In the genomic region with DNA sequence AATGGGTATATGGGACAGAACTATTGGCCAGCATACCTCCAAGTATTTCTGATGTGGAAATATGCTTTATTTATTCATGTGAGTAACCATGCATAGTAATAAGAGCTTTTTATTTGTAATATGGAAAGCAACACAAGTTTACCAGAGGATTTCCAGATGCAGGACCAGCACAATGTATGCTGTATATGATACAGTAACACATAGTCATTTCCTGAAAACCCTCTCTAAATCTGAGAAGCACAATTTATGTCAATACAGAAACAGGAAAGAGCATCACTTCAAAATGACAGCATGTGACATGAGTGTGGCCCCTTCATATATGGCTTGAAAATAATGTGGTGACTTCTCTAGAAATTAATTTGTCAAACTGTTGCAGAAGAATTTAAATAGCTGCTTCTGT, we compare ENCODE assay signal across 32 cellular contexts.
"Had no signal": no experiment of that assay in that cellular context is flagged by ENCODE, and none has a peak within 500 bp of the region (broad histone marks: within the 10 kb centered on the region; RNA-seq: fewer than 3 reads in every experiment).

No MANE protein-coding gene starts in this region.

- H3K27ac Mint-ChIP-seq: activated B cell treated with CpG ODN at 0.5 μM for 24 hours; activated CD4-positive, alpha-beta memory T cell treated with anti-CD3 and anti-CD28 coated beads for 36 hours; activated CD4-positive, alpha-beta T cell treated with anti-CD3 and anti-CD28 coated beads, Interleukin-2, amount 10 ng/mL, durations not matched to agents 24 days and 14 days; activated CD8-positive, alpha-beta T cell treated with anti-CD3 and anti-CD28 coated beads for 36 hours; activated naive CD4-positive, alpha-beta T cell treated with anti-CD3 and anti-CD28 coated beads for 36 hours; activated naive CD4-positive, alpha-beta T cell treated with anti-CD3 and anti-CD28 coated beads, Interleukin-2, amount 50 U/mL, for 72 hours; activated naive CD8-positive, alpha-beta T cell treated with anti-CD3 and anti-CD28 coated beads for 36 hours; activated T-cell treated with anti-CD3 and anti-CD28 coated beads, Interleukin-2, amount 50 U/mL, for 72 hours; activated T-helper 1 cell treated with anti-CD3 and anti-CD28 coated beads, Interleukin-12 subunit alpha, Interleukin-12 subunit beta, Interleukin-2, Interleukin-4 antibody, amounts not matched to agents 30 ng/mL and 10 ng/mL and 1 ng/mL, durations not matched to agents 14 hours and 24 hours and 36 hours; activated T-helper 17 cell treated with anti-CD3 and anti-CD28 coated beads, Interleukin-2, amount 50 U/mL, for 72 hours; T-helper 2 cell treated with Interferon-gamma antibody and Interleukin-4, amounts not matched to agents 5 μg/mL and 100 μg/mL, for 36 hours had no signal

- H3K4me3 Mint-ChIP-seq: activated B cell treated with CpG ODN at 0.5 μM for 24 hours; activated CD4-positive, alpha-beta memory T cell treated with anti-CD3 and anti-CD28 coated beads for 36 hours; activated CD4-positive, alpha-beta T cell treated with anti-CD3 and anti-CD28 coated beads, Interleukin-2, amount 10 ng/mL, durations not matched to agents 24 days and 14 days; activated CD8-positive, alpha-beta T cell treated with anti-CD3 and anti-CD28 coated beads for 36 hours; activated naive CD4-positive, alpha-beta T cell treated with anti-CD3 and anti-CD28 coated beads for 36 hours; activated naive CD8-positive, alpha-beta T cell treated with anti-CD3 and anti-CD28 coated beads for 36 hours; activated T-cell treated with anti-CD3 and anti-CD28 coated beads, Interleukin-2, amount 50 U/mL, for 4 hours; activated T-cell treated with anti-CD3 and anti-CD28 coated beads, Interleukin-2, amount 50 U/mL, for 72 hours; activated T-helper 1 cell treated with anti-CD3 and anti-CD28 coated beads, Interleukin-12 subunit alpha, Interleukin-12 subunit beta, Interleukin-2, Interleukin-4 antibody, amounts not matched to agents 30 ng/mL and 10 ng/mL and 1 ng/mL, durations not matched to agents 14 hours and 24 hours and 36 hours; activated T-helper 17 cell treated with anti-CD3 and anti-CD28 coated beads, Interleukin-2, amount 50 U/mL, for 72 hours; central memory CD8-positive, alpha-beta T cell; T-helper 2 cell treated with Interferon-gamma antibody and Interleukin-4, amounts not matched to agents 5 μg/mL and 100 μg/mL, for 36 hours had no signal

- DNase-seq: activated B cell treated with CpG ODN at 0.5 μM for 24 hours; activated CD4-positive, alpha-beta memory T cell treated with anti-CD3 and anti-CD28 coated beads for 36 hours; activated CD4-positive, alpha-beta T cell treated with anti-CD3 and anti-CD28 coated beads for 4 hours; activated CD4-positive, alpha-beta T cell treated with anti-CD3 and anti-CD28 coated beads, Interleukin-2, amount 10 ng/mL, durations not matched to agents 24 days and 14 days; activated CD4-positive, alpha-beta T cell treated with anti-CD3 and anti-CD28 coated beads, Interleukin-2, amount 50 U/mL, for 1 hour; activated CD4-positive, alpha-beta T cell treated with anti-CD3 and anti-CD28 coated beads, Interleukin-2, amount 50 U/mL, for 4 hours; activated CD4-positive, CD25-positive, alpha-beta regulatory T cell treated with anti-CD3 and anti-CD28 coated beads, Interleukin-2, amount 50 U/mL, for 72 hours; activated CD8-positive, alpha-beta memory T cell treated with anti-CD3 and anti-CD28 coated beads, Interleukin-2, amount 50 U/mL, for 4 hours; activated CD8-positive, alpha-beta T cell treated with anti-CD3 and anti-CD28 coated beads for 36 hours; activated effector memory CD4-positive, alpha-beta T cell treated with anti-CD3 and anti-CD28 coated beads, Interleukin-2, amount 50 U/mL, for 16 hours; activated gamma-delta T cell treated with Interleukin-2 at 50 U/mL for 16 hours; activated naive CD4-positive, alpha-beta T cell; activated naive CD4-positive, alpha-beta T cell treated with anti-CD3 and anti-CD28 coated beads for 36 hours; activated naive CD4-positive, alpha-beta T cell treated with anti-CD3 and anti-CD28 coated beads, Interleukin-2, amount 50 U/mL, for 16 hours; activated naive CD8-positive, alpha-beta T cell treated with anti-CD3 and anti-CD28 coated beads for 36 hours; activated T-cell treated with anti-CD3 and anti-CD28 coated beads for 4 hours; activated T-cell treated with anti-CD3 and anti-CD28 coated beads, Interleukin-2, amount 50 U/mL, for 1 hour; activated T-cell treated with anti-CD3 and anti-CD28 coated beads, Interleukin-2, amount 50 U/mL, for 4 hours; activated T-cell treated with anti-CD3 and anti-CD28 coated beads, Interleukin-2, amount 50 U/mL, for 72 hours; adrenal gland; amniotic stem cell; aorta; body of pancreas; brain microvascular endothelial cell; caudate nucleus; cerebellar nuclear complex; T-helper 9 cell had no signal

- H3K27me3 Mint-ChIP-seq: activated B cell treated with CpG ODN at 0.5 μM for 24 hours; activated CD4-positive, alpha-beta memory T cell treated with anti-CD3 and anti-CD28 coated beads for 36 hours; activated CD4-positive, alpha-beta T cell treated with anti-CD3 and anti-CD28 coated beads, Interleukin-2, amount 10 ng/mL, durations not matched to agents 24 days and 14 days; activated CD8-positive, alpha-beta T cell treated with anti-CD3 and anti-CD28 coated beads for 36 hours; activated naive CD8-positive, alpha-beta T cell treated with anti-CD3 and anti-CD28 coated beads for 36 hours; activated T-helper 17 cell treated with anti-CD3 and anti-CD28 coated beads, Interleukin-2, amount 50 U/mL, for 72 hours; central memory CD8-positive, alpha-beta T cell had no signal

- ATAC-seq: activated CD8-positive, alpha-beta T cell treated with anti-CD3 and anti-CD28 coated beads for 36 hours; activated T-cell treated with anti-CD3 and anti-CD28 coated beads, Interleukin-2, amount 50 U/mL, for 4 hours; activated T-helper 17 cell treated with anti-CD3 and anti-CD28 coated beads, Interleukin-2, amount 50 U/mL, for 72 hours; body of pancreas had no signal

- H3K4me1 Mint-ChIP-seq: activated B cell treated with CpG ODN at 0.5 μM for 24 hours; activated CD4-positive, alpha-beta T cell treated with anti-CD3 and anti-CD28 coated beads, Interleukin-2, amount 10 ng/mL, durations not matched to agents 24 days and 14 days; activated naive CD8-positive, alpha-beta T cell treated with anti-CD3 and anti-CD28 coated beads for 36 hours; activated T-helper 17 cell treated with anti-CD3 and anti-CD28 coated beads, Interleukin-2, amount 50 U/mL, for 72 hours; central memory CD8-positive, alpha-beta T cell had no signal

- H3K9me3 Mint-ChIP-seq: activated B cell treated with CpG ODN at 0.5 μM for 24 hours; activated CD4-positive, alpha-beta memory T cell treated with anti-CD3 and anti-CD28 coated beads for 36 hours; activated CD4-positive, alpha-beta T cell treated with anti-CD3 and anti-CD28 coated beads, Interleukin-2, amount 10 ng/mL, durations not matched to agents 24 days and 14 days; activated T-helper 1 cell treated with anti-CD3 and anti-CD28 coated beads, Interleukin-12 subunit alpha, Interleukin-12 subunit beta, Interleukin-2, Interleukin-4 antibody, amounts not matched to agents 30 ng/mL and 10 ng/mL and 1 ng/mL, durations not matched to agents 14 hours and 24 hours and 36 hours had no signal

- H3K36me3 Mint-ChIP-seq: activated CD4-positive, alpha-beta memory T cell treated with anti-CD3 and anti-CD28 coated beads for 36 hours; activated naive CD4-positive, alpha-beta T cell treated with anti-CD3 and anti-CD28 coated beads, Interleukin-2, amount 50 U/mL, for 72 hours; activated naive CD8-positive, alpha-beta T cell treated with anti-CD3 and anti-CD28 coated beads for 36 hours had no signal
